ENCODE assay signal across 1 cellular context in the genomic region with DNA sequence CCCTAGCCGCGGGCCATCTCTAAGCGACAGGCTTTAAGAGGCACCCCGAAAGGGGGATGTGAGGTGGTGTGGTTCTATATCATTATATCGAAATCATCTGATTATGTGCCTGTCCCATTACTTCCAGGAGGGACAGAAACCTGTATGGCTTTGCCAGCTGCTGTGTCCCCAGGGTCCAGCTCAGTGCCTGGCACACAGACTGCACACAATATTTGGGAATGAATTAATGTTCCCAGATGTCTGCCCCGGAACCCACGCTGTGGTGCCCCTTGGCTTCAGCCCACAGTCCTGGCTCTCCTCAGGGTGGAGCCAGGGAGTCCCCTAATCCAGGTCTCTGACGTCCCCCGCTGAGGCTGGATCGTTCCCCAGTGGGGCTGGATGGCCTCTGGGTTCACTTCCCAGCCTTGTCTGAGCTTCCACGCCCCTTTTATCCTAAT.
TF ChIP-seq lines count a peak whose summit lies in the region.

No MANE protein-coding gene starts in this region.

TF ChIP-seq in HepG2, 621 proteins besides CTCF, POLR2A, EP300 and RAD21 (continued from another document):
- TF ChIP-seq, protein P1, sequence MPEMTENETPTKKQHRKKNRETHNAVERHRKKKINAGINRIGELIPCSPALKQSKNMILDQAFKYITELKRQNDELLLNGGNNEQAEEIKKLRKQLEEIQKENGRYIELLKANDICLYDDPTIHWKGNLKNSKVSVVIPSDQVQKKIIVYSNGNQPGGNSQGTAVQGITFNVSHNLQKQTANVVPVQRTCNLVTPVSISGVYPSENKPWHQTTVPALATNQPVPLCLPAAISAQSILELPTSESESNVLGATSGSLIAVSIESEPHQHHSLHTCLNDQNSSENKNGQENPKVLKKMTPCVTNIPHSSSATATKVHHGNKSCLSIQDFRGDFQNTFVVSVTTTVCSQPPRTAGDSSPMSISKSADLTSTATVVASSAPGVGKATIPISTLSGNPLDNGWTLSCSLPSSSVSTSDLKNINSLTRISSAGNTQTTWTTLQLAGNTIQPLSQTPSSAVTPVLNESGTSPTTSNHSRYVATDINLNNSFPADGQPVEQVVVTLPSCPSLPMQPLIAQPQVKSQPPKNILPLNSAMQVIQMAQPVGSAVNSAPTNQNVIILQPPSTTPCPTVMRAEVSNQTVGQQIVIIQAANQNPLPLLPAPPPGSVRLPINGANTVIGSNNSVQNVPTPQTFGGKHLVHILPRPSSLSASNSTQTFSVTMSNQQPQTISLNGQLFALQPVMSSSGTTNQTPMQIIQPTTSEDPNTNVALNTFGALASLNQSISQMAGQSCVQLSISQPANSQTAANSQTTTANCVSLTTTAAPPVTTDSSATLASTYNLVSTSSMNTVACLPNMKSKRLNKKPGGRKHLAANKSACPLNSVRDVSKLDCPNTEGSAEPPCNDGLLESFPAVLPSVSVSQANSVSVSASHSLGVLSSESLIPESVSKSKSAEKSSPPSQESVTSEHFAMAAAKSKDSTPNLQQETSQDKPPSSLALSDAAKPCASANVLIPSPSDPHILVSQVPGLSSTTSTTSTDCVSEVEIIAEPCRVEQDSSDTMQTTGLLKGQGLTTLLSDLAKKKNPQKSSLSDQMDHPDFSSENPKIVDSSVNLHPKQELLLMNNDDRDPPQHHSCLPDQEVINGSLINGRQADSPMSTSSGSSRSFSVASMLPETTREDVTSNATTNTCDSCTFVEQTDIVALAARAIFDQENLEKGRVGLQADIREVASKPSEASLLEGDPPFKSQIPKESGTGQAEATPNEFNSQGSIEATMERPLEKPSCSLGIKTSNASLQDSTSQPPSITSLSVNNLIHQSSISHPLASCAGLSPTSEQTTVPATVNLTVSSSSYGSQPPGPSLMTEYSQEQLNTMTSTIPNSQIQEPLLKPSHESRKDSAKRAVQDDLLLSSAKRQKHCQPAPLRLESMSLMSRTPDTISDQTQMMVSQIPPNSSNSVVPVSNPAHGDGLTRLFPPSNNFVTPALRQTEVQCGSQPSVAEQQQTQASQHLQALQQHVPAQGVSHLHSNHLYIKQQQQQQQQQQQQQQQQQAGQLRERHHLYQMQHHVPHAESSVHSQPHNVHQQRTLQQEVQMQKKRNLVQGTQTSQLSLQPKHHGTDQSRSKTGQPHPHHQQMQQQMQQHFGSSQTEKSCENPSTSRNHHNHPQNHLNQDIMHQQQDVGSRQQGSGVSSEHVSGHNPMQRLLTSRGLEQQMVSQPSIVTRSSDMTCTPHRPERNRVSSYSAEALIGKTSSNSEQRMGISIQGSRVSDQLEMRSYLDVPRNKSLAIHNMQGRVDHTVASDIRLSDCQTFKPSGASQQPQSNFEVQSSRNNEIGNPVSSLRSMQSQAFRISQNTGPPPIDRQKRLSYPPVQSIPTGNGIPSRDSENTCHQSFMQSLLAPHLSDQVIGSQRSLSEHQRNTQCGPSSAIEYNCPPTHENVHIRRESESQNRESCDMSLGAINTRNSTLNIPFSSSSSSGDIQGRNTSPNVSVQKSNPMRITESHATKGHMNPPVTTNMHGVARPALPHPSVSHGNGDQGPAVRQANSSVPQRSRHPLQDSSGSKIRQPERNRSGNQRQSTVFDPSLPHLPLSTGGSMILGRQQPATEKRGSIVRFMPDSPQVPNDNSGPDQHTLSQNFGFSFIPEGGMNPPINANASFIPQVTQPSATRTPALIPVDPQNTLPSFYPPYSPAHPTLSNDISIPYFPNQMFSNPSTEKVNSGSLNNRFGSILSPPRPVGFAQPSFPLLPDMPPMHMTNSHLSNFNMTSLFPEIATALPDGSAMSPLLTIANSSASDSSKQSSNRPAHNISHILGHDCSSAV (CRISPR knock-in tag; IDR thresholded peaks at IDR 0.05; ENCODE audit: borderline replicate concordance) = 0 out of 2 replicates have a peak, but pooled peaks have one; percentile 43
- TF ChIP-seq, protein P2, sequence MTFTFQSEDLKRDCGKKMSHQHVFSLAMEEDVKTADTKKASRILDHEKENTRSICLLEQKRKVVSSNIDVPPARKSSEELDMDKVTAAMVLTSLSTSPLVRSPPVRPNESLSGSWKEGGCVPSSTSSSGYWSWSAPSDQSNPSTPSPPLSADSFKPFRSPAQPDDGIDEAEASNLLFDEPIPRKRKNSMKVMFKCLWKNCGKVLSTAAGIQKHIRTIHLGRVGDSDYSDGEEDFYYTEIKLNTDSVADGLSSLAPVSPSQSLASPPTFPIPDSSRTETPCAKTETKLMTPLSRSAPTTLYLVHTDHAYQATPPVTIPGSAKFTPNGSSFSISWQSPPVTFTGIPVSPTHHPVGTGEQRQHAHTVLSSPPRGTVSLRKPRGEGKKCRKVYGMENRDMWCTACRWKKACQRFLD (CRISPR knock-in tag; IDR thresholded peaks at IDR 0.05; ENCODE audit: borderline replicate concordance) = 0 out of 2 replicates have a peak, but pooled peaks have one; percentile 6
- TF ChIP-seq, protein P3, sequence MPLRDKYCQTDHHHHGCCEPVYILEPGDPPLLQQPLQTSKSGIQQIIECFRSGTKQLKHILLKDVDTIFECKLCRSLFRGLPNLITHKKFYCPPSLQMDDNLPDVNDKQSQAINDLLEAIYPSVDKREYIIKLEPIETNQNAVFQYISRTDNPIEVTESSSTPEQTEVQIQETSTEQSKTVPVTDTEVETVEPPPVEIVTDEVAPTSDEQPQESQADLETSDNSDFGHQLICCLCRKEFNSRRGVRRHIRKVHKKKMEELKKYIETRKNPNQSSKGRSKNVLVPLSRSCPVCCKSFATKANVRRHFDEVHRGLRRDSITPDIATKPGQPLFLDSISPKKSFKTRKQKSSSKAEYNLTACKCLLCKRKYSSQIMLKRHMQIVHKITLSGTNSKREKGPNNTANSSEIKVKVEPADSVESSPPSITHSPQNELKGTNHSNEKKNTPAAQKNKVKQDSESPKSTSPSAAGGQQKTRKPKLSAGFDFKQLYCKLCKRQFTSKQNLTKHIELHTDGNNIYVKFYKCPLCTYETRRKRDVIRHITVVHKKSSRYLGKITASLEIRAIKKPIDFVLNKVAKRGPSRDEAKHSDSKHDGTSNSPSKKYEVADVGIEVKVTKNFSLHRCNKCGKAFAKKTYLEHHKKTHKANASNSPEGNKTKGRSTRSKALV (CRISPR knock-in tag; IDR thresholded peaks at IDR 0.05) = no peak
- no peak for TF ChIP-seq MIXL1 (CRISPR knock-in tag; IDR thresholded peaks at IDR 0.05)
- TF ChIP-seq KAT8 (CRISPR knock-in tag; IDR thresholded peaks at IDR 0.05) = 0 out of 2 replicates have a peak, but pooled peaks have one; percentile 1
- no peak for TF ChIP-seq MIER3 (CRISPR knock-in tag; IDR thresholded peaks at IDR 0.05; ENCODE audit: borderline replicate concordance)
- TF ChIP-seq, protein P4, sequence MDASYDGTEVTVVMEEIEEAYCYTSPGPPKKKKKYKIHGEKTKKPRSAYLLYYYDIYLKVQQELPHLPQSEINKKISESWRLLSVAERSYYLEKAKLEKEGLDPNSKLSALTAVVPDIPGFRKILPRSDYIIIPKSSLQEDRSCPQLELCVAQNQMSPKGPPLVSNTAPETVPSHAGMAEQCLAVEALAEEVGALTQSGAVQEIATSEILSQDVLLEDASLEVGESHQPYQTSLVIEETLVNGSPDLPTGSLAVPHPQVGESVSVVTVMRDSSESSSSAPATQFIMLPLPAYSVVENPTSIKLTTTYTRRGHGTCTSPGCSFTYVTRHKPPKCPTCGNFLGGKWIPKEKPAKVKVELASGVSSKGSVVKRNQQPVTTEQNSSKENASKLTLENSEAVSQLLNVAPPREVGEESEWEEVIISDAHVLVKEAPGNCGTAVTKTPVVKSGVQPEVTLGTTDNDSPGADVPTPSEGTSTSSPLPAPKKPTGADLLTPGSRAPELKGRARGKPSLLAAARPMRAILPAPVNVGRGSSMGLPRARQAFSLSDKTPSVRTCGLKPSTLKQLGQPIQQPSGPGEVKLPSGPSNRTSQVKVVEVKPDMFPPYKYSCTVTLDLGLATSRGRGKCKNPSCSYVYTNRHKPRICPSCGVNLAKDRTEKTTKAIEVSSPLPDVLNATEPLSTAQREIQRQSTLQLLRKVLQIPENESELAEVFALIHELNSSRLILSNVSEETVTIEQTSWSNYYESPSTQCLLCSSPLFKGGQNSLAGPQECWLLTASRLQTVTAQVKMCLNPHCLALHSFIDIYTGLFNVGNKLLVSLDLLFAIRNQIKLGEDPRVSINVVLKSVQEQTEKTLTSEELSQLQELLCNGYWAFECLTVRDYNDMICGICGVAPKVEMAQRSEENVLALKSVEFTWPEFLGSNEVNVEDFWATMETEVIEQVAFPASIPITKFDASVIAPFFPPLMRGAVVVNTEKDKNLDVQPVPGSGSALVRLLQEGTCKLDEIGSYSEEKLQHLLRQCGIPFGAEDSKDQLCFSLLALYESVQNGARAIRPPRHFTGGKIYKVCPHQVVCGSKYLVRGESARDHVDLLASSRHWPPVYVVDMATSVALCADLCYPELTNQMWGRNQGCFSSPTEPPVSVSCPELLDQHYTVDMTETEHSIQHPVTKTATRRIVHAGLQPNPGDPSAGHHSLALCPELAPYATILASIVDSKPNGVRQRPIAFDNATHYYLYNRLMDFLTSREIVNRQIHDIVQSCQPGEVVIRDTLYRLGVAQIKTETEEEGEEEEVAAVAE (CRISPR knock-in tag; IDR thresholded peaks at IDR 0.05; ENCODE audit: borderline replicate concordance) = 0 out of 2 replicates have a peak, but pooled peaks have one; percentile 6
- TF ChIP-seq TBL1XR1 (IDR thresholded peaks at IDR 0.05; ENCODE audit: borderline replicate concordance, low read length, partially characterized antibody) = no peak
- peak; percentile 60; the same call in 1 of the 2 replicates for TF ChIP-seq ZMYM3 (CRISPR knock-in tag; IDR thresholded peaks at IDR 0.05)
- TF ChIP-seq, protein P5, sequence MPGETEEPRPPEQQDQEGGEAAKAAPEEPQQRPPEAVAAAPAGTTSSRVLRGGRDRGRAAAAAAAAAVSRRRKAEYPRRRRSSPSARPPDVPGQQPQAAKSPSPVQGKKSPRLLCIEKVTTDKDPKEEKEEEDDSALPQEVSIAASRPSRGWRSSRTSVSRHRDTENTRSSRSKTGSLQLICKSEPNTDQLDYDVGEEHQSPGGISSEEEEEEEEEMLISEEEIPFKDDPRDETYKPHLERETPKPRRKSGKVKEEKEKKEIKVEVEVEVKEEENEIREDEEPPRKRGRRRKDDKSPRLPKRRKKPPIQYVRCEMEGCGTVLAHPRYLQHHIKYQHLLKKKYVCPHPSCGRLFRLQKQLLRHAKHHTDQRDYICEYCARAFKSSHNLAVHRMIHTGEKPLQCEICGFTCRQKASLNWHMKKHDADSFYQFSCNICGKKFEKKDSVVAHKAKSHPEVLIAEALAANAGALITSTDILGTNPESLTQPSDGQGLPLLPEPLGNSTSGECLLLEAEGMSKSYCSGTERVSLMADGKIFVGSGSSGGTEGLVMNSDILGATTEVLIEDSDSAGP (CRISPR knock-in tag; IDR thresholded peaks at IDR 0.05; ENCODE audit: borderline replicate concordance) = 0 out of 2 replicates have a peak, but pooled peaks have one; percentile 5
- TF ChIP-seq TEAD3 (CRISPR knock-in tag; optimal IDR thresholded peaks at IDR 0.05; ENCODE audit: borderline replicate concordance) = peak; percentile 15
- TF ChIP-seq KLF15 (CRISPR knock-in tag; IDR thresholded peaks at IDR 0.05; ENCODE audit: borderline replicate concordance) = 0 out of 2 replicates have a peak, but pooled peaks have one; percentile 62
- peak; percentile 54 for TF ChIP-seq PTBP1 (IDR thresholded peaks at IDR 0.05; ENCODE audit: low read depth, low read length, poor library complexity, severe bottlenecking)
- no peak for TF ChIP-seq TARDBP (CRISPR knock-in tag; IDR thresholded peaks at IDR 0.05)
- peak; percentile 55; the same call in 1 of the 2 replicates for TF ChIP-seq HOXD1 (CRISPR knock-in tag; IDR thresholded peaks at IDR 0.05)
- no peak for TF ChIP-seq ZSCAN31 (CRISPR knock-in tag; IDR thresholded peaks at IDR 0.05; ENCODE audit: low read depth)
- TF ChIP-seq AGO1 (IDR thresholded peaks at IDR 0.05; ENCODE audit: low read depth, low read length, poor library complexity, severe bottlenecking) = peak; percentile 28
- TF ChIP-seq, protein P6, sequence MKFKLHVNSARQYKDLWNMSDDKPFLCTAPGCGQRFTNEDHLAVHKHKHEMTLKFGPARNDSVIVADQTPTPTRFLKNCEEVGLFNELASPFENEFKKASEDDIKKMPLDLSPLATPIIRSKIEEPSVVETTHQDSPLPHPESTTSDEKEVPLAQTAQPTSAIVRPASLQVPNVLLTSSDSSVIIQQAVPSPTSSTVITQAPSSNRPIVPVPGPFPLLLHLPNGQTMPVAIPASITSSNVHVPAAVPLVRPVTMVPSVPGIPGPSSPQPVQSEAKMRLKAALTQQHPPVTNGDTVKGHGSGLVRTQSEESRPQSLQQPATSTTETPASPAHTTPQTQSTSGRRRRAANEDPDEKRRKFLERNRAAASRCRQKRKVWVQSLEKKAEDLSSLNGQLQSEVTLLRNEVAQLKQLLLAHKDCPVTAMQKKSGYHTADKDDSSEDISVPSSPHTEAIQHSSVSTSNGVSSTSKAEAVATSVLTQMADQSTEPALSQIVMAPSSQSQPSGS (CRISPR knock-in tag; IDR thresholded peaks at IDR 0.05) = no peak
- peak; percentile 22; the same call in 1 of the 2 replicates for TF ChIP-seq ARID2 (CRISPR knock-in tag; IDR thresholded peaks at IDR 0.05; ENCODE audit: borderline replicate concordance)
- TF ChIP-seq, protein P7, sequence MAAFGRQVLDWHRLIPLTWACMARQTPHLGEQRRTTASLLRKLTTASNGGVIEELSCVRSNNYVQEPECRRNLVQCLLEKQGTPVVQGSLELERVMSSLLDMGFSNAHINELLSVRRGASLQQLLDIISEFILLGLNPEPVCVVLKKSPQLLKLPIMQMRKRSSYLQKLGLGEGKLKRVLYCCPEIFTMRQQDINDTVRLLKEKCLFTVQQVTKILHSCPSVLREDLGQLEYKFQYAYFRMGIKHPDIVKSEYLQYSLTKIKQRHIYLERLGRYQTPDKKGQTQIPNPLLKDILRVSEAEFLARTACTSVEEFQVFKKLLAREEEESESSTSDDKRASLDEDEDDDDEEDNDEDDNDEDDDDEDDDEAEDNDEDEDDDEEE (CRISPR knock-in tag; IDR thresholded peaks at IDR 0.05) = no peak; the same call in 1 of the 2 replicates
- TF ChIP-seq, protein P8, sequence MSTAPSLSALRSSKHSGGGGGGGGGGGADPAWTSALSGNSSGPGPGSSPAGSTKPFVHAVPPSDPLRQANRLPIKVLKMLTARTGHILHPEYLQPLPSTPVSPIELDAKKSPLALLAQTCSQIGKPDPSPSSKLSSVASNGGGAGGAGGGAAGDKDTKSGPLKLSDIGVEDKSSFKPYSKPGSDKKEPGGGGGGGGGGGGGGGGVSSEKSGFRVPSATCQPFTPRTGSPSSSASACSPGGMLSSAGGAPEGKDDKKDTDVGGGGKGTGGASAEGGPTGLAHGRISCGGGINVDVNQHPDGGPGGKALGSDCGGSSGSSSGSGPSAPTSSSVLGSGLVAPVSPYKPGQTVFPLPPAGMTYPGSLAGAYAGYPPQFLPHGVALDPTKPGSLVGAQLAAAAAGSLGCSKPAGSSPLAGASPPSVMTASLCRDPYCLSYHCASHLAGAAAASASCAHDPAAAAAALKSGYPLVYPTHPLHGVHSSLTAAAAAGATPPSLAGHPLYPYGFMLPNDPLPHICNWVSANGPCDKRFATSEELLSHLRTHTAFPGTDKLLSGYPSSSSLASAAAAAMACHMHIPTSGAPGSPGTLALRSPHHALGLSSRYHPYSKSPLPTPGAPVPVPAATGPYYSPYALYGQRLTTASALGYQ (CRISPR knock-in tag; IDR thresholded peaks at IDR 0.05) = no peak
- 0 out of 2 replicates have a peak, but pooled peaks have one; percentile 1 for TF ChIP-seq THYN1 (CRISPR knock-in tag; IDR thresholded peaks at IDR 0.05; ENCODE audit: borderline replicate concordance, low read depth)
- TF ChIP-seq BRD4 (CRISPR knock-in tag; IDR thresholded peaks at IDR 0.05) = peak; percentile 51; the same call in 1 of the 2 replicates
- TF ChIP-seq ADNP (CRISPR knock-in tag; IDR thresholded peaks at IDR 0.05) = 0 out of 2 replicates have a peak, but pooled peaks have one; percentile 45
- TF ChIP-seq ZNF720 (CRISPR knock-in tag; IDR thresholded peaks at IDR 0.05) = no peak
